21 cellular contexts compared by ENCODE assay signal in the genomic region with DNA sequence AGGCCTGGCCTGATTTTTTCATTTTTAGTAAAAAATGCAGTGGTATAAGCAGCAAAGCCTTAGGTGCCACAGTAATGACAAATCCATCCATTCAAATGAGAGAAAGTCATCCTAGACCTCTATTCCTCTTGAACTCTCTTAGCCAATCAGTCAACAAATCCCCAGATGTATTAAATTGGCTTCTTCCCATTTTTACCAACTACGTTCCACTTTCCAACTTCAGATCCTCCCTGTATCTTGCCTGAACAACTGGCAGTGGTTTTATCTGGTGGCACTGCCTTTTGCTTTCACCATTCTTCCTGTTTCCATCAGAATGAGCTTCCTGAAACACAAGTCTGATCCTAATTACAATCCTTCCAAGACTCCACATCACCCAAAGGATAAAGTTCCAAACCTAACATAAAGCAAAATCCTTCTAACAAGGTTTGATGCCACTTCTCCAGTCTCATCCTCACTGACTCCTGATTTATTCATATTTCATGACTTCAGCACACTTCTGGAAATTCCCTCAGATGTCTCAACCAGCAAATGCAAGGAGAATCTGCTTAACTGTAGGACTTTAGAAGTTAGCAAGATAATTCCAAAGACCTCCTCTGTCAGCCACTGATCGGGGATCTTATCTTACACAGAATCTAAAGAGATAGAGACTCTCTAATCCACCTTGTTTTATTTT.
DNase-seq lines count a peak whose midpoint lies in the region; ATAC-seq and TF ChIP-seq lines count a peak whose summit lies in the region.
"Had no signal": no experiment of that assay in that cellular context is flagged by ENCODE, and none has a peak within 500 bp of the region (broad histone marks: within the 10 kb centered on the region; RNA-seq: fewer than 3 reads in every experiment).

No MANE protein-coding gene starts in this region.

- H3K4me3 ChIP-seq in left ventricle myocardium inferior (no peak overlapping the region), vagina (no peak overlapping the region)
- H3K4me3 ChIP-seq: esophagus squamous epithelium, GM23338 had no signal

- H3K9me3 ChIP-seq in left ventricle myocardium inferior (replicated peaks) (no peaks in the 10 kb centered on the region), vagina (no peaks in the 10 kb centered on the region)
- H3K9me3 ChIP-seq: esophagus squamous epithelium had no signal

- intact Hi-C loops in left ventricle myocardium superior (cut with micrococcal nuclease) = no loop called here
- intact Hi-C loops in left ventricle myocardium inferior (cut with micrococcal nuclease) = no loop called here
- intact Hi-C loops in vagina (cut with DNase I) = no loop called here

- H3K36me3 ChIP-seq in left ventricle myocardium inferior (no peaks in the 10 kb centered on the region), vagina (no peaks in the 10 kb centered on the region)
- H3K36me3 ChIP-seq: esophagus squamous epithelium had no signal

- no peaks in the 10 kb centered on the region for H3K27me3 ChIP-seq in left ventricle myocardium inferior (ENCODE audit: low read depth)
- H3K27me3 ChIP-seq in vagina = no peaks in the 10 kb centered on the region
- H3K27me3 ChIP-seq: esophagus squamous epithelium had no signal

- H3K4me1 ChIP-seq in left ventricle myocardium inferior = peaks cover 10% of the 10 kb centered on the region
- peaks cover 16% of the 10 kb centered on the region for H3K4me1 ChIP-seq in vagina

- H3K27ac ChIP-seq in left ventricle myocardium inferior (replicated peaks) = no peak overlapping the region
- peak overlapping the region; percentile 6 for H3K27ac ChIP-seq in caudate nucleus (ENCODE audit: low read depth, low read length)
- peak overlapping the region; percentile 87 for H3K27ac ChIP-seq in vagina

- TF ChIP-seq CTCF in left ventricle myocardium inferior (IDR thresholded peaks at IDR 0.05; ENCODE audit: borderline replicate concordance) (no peak), vagina (IDR thresholded peaks at IDR 0.05) (no peak)

- no peak for TF ChIP-seq POLR2A in vagina (IDR thresholded peaks at IDR 0.05)

- ATAC-seq in left ventricle myocardium superior = peak; percentile 14
- no peak for ATAC-seq in GM19328 (IDR thresholded peaks at IDR 0.05; ENCODE audit: unreplicated experiment)
- ATAC-seq in activated CD4-positive, CD25-positive, alpha-beta regulatory T cell treated with anti-CD3 and anti-CD28 coated beads, Interleukin-2, amount 50 U/mL, for 24 hours = no peak
- ATAC-seq: GM23338 had no signal

- DNase-seq in left ventricle myocardium superior (no peak), left ventricle myocardium inferior (no peak), caudate nucleus (lab: John Stamatoyannopoulos, UW) (no peak), kidney glomerular epithelial cell (lab: John Stamatoyannopoulos, UW) (peak; percentile 15), vagina (ENCODE audit: extremely low spot score in 2 of 2) (no peak), NCI-H1436 (lab: John Stamatoyannopoulos, UW) (no peak)
- DNase-seq: activated naive CD8-positive, alpha-beta T cell treated with anti-CD3 and anti-CD28 coated beads, Interleukin-2, amount 10 ng/mL, durations not matched to agents 7 days and 5 days; CD4-positive, alpha-beta memory T cell; DMS53; esophagus squamous epithelium; hippocampal formation; midbrain; NCI-H2081 treated with DMSO at 0.1 percent for 48 hours; NCI-H524; retina; SHP77 treated with DMSO at 0.1 percent for 48 hours; stimulated activated naive CD4-positive, alpha-beta T cell; T-helper 2 cell had no signal
